In genomic region chr1:228141082-228141870, GRCh38 we compare ENCODE assay signal across 8 cellular contexts. TPM values are rescaled to one million over a fixed set of nuclear protein-coding genes. Genes with fewer than 3 reads are reported as not detected.
DNase-seq lines count a peak whose midpoint lies in the region; ATAC-seq and TF ChIP-seq lines count a peak whose summit lies in the region.

No MANE protein-coding gene starts in this region.

- in situ Hi-C loops in brain microvascular endothelial cell (cut with HindIII; ENCODE audit: low pct_ligation_motif_present, low sequenced_read_pairs) = no loop called here

- DNase-seq in GM03348 (ENCODE audit: low spot score) (peak; percentile 63), NT2/D1 (ENCODE audit: low read depth, low spot score) (no peak), brain microvascular endothelial cell (no peak), kidney tubule cell (ENCODE audit: low spot score) (peak; percentile 71), OCI-M2 (lab: John Stamatoyannopoulos, UW; ENCODE audit: unreplicated experiment) (no peak), mucosa of gallbladder (ENCODE audit: low spot score) (no peak)
- DNase-seq in stimulated activated naive CD8-positive, alpha-beta T cell treated with anti-CD3 and anti-CD28 coated beads, Interleukin-15, amount 100 ng/mL, for 72 hours = peak in 1 of 2 donors; percentile 32

- peak overlapping the region; percentile 98 for H3K4me3 Mint-ChIP-seq in stimulated activated naive CD8-positive, alpha-beta T cell treated with anti-CD3 and anti-CD28 coated beads, Interleukin-15, amount 100 ng/mL, for 72 hours

- H3K27ac ChIP-seq in brain microvascular endothelial cell = peak overlapping the region; percentile 89

- peaks cover 39% of the 10 kb centered on the region for H3K36me3 ChIP-seq in NT2/D1 (ENCODE audit: insufficient read depth, insufficient read length, low read length)
- H3K36me3 ChIP-seq in brain microvascular endothelial cell (replicated peaks) = peaks cover 5% of the 10 kb centered on the region

- peak overlapping the region; percentile 96 for H3K9ac ChIP-seq in NT2/D1 (ENCODE audit: insufficient read length, low read depth)

- no peak for ATAC-seq in stimulated activated naive CD8-positive, alpha-beta T cell treated with anti-CD3 and anti-CD28 coated beads, Interleukin-15, amount 100 ng/mL, for 72 hours
- ATAC-seq in HG02885 (IDR thresholded peaks at IDR 0.05; ENCODE audit: poor library complexity, unreplicated experiment) = no peak

- no peaks in the 10 kb centered on the region for H3K9me3 ChIP-seq in NT2/D1 (ENCODE audit: insufficient read depth, low read length)

- H3K27me3 ChIP-seq in NT2/D1 (ENCODE audit: insufficient read depth, insufficient read length) (peaks cover 27% of the 10 kb centered on the region), brain microvascular endothelial cell (replicated peaks) (no peaks in the 10 kb centered on the region)

- TF ChIP-seq CTCF in brain microvascular endothelial cell (IDR thresholded peaks at IDR 0.05; ENCODE audit: low read depth, low read length, missing control alignments) = no peak

- peaks cover 47% of the 10 kb centered on the region for H3K4me1 Mint-ChIP-seq in stimulated activated naive CD8-positive, alpha-beta T cell treated with anti-CD3 and anti-CD28 coated beads, Interleukin-15, amount 100 ng/mL, for 72 hours

- H3K4me3 ChIP-seq in NT2/D1 (ENCODE audit: insufficient read length, low read depth) (peak overlapping the region; percentile 96), brain microvascular endothelial cell (ENCODE audit: low read depth, low read length) (peak overlapping the region; percentile 93)

- peak overlapping the region; percentile 94 to 96 for H3K27ac Mint-ChIP-seq in stimulated activated naive CD8-positive, alpha-beta T cell treated with anti-CD3 and anti-CD28 coated beads, Interleukin-15, amount 100 ng/mL, for 72 hours

- H3K27me3 Mint-ChIP-seq in stimulated activated naive CD8-positive, alpha-beta T cell treated with anti-CD3 and anti-CD28 coated beads, Interleukin-15, amount 100 ng/mL, for 72 hours = no peaks in the 10 kb centered on the region

- H3K9me3 Mint-ChIP-seq in stimulated activated naive CD8-positive, alpha-beta T cell treated with anti-CD3 and anti-CD28 coated beads, Interleukin-15, amount 100 ng/mL, for 72 hours = no peaks in the 10 kb centered on the region

- peaks cover 8% of the 10 kb centered on the region for H3K4me1 ChIP-seq in NT2/D1 (ENCODE audit: insufficient read depth, insufficient read length)

RNA-seq across cellular contexts. Expression of gene GUK1, which starts 1.2 kb away (rescaled TPM):
- 235 TPM for total RNA-seq in mucosa of gallbladder

RNA-seq across cellular contexts. Expression of gene GJC2, which starts 8.5 kb away (rescaled TPM):
- 2.8 TPM for total RNA-seq in mucosa of gallbladder

RNA-seq across cellular contexts. Expression of gene IBA57, which starts 24.3 kb away (rescaled TPM):
- total RNA-seq in mucosa of gallbladder = 12.8 TPM

RNA-seq across cellular contexts. Expression of gene MRPL55, which starts 32.2 kb away (rescaled TPM):
- total RNA-seq in mucosa of gallbladder = 56.1 TPM

RNA-seq across cellular contexts. Expression of gene C1orf35, which starts 38.2 kb away (rescaled TPM):
- 22.4 TPM for total RNA-seq in mucosa of gallbladder

Comparison
In these comparisons a context has a peak if more than half of its experiments do, and no peak if none do; other contexts are left out.
1. DNase-seq: peak in GM03348 (single experiment) and kidney tubule cell (single experiment); none in NT2/D1 (single experiment), brain microvascular endothelial cell (single experiment), OCI-M2 (single experiment) and mucosa of gallbladder (single experiment).